ENCODE assay signal across 1 cellular context in the genomic region with DNA sequence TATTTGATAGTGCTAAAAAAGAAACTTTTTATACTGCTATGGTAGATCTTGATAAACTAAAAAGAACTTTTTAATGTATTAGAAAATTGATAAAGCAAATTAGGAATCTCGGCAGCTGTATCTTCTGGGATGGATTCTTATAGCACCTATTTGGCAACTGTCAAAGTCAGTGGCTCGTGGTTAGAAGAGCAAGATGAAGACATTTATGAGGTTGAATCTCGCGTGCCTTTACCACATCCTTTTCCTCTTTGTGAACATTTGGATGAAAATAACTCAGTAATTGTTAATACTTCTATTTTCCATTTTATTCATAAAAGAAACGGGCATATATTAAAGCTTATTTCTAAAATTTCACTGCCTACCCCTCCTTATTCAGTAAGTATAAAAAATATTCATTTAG.
TF ChIP-seq lines count a peak whose summit lies in the region.

No MANE protein-coding gene starts in this region.

TF ChIP-seq in SK-N-SH, 30 proteins besides CTCF, POLR2A, EP300 and RAD21 (continued from another document):
- TF ChIP-seq, protein P1, sequence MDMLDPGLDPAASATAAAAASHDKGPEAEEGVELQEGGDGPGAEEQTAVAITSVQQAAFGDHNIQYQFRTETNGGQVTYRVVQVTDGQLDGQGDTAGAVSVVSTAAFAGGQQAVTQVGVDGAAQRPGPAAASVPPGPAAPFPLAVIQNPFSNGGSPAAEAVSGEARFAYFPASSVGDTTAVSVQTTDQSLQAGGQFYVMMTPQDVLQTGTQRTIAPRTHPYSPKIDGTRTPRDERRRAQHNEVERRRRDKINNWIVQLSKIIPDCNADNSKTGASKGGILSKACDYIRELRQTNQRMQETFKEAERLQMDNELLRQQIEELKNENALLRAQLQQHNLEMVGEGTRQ (IDR thresholded peaks at IDR 0.05; ENCODE audit: borderline replicate concordance, low read depth, low read length): no peak
- TF ChIP-seq NRF1 (IDR thresholded peaks at IDR 0.05; ENCODE audit: low read depth, low read length) (no peak), RXRA (IDR thresholded peaks at IDR 0.05; ENCODE audit: borderline replicate concordance, low read depth) (no peak), SMC3 (IDR thresholded peaks at IDR 0.05; ENCODE audit: low read depth, low read length) (no peak), TCF12 (IDR thresholded peaks at IDR 0.05) (no peak), GABPA (IDR thresholded peaks at IDR 0.05; ENCODE audit: low read depth) (no peak), YY1 (IDR thresholded peaks at IDR 0.05; ENCODE audit: low read depth) (no peak), GATA2 (CRISPR knock-in tag; IDR thresholded peaks at IDR 0.05) (no peak), POLR2AphosphoS5 (IDR thresholded peaks at IDR 0.05; ENCODE audit: low read depth, low read length) (no peak), NFIC (IDR thresholded peaks at IDR 0.05; ENCODE audit: borderline replicate concordance) (no peak)
- TF ChIP-seq, protein P2, sequence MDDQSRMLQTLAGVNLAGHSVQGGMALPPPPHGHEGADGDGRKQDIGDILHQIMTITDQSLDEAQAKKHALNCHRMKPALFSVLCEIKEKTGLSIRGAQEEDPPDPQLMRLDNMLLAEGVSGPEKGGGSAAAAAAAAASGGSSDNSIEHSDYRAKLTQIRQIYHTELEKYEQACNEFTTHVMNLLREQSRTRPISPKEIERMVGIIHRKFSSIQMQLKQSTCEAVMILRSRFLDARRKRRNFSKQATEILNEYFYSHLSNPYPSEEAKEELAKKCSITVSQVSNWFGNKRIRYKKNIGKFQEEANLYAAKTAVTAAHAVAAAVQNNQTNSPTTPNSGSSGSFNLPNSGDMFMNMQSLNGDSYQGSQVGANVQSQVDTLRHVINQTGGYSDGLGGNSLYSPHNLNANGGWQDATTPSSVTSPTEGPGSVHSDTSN (IDR thresholded peaks at IDR 0.05): no peak
